8 cellular contexts compared by ENCODE assay signal in the genomic region with DNA sequence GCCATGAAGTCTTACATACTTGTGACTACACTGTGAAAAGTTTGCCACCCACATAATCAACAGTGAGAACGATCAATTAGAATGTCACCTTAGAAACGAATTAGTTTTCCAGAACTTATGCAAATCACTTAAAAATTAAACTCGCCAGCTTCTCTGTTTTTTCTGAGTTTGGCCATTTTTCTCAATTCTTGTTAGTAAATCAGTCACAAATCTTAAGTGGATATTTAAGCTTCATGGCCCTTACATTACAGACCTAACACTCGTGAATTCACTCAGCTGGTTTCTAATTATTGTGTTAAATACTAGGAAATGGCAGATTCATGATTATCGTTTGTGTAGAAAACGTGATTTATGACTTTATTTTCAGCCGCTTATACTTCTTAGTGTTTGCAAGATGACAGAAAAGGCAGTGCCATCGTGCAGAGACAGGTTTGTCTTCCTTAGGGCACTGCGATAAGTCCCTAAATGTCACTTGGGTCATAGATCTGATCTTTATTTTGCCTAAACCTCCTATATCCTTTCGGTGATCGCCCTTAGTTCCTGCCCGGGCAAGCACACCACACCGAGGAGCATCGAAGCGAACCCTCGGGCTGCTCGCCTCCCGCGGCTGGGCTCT. TPM values are rescaled to one million over a fixed set of nuclear protein-coding genes. Genes with fewer than 3 reads are reported as not detected.
DNase-seq lines count a peak whose midpoint lies in the region; ATAC-seq and TF ChIP-seq lines count a peak whose summit lies in the region.

No MANE protein-coding gene starts in this region.

- peak overlapping the region; percentile 61 for H3K4me3 Mint-ChIP-seq in activated naive CD8-positive, alpha-beta T cell treated with anti-CD3 and anti-CD28 coated beads for 36 hours

- no peaks in the 10 kb centered on the region for H3K36me3 Mint-ChIP-seq in activated naive CD8-positive, alpha-beta T cell treated with anti-CD3 and anti-CD28 coated beads for 36 hours

- TF ChIP-seq CTCF in kidney epithelial cell (IDR thresholded peaks at IDR 0.05; ENCODE audit: insufficient read depth, low read length, poor library complexity, severe bottlenecking) = no peak
- no peak for TF ChIP-seq CTCF in thyroid gland (IDR thresholded peaks at IDR 0.05)

- no peaks in the 10 kb centered on the region for H3K9me3 ChIP-seq in thyroid gland

- H3K4me1 Mint-ChIP-seq in activated naive CD8-positive, alpha-beta T cell treated with anti-CD3 and anti-CD28 coated beads for 36 hours = peaks cover 14% of the 10 kb centered on the region

- H3K27me3 ChIP-seq in kidney epithelial cell (ENCODE audit: control insufficient read depth, insufficient read depth, low read length) (no peaks in the 10 kb centered on the region), thyroid gland (no peaks in the 10 kb centered on the region)

- no peaks in the 10 kb centered on the region for H3K9me3 Mint-ChIP-seq in activated naive CD8-positive, alpha-beta T cell treated with anti-CD3 and anti-CD28 coated beads for 36 hours

- H3K4me1 ChIP-seq in thyroid gland = peaks cover 25 to 27% of the 10 kb centered on the region in 2 donors

- WGBS in thyroid gland, 2 donors = 38 to 42% methylated on average over 16 to 19 of the region's 19 CpGs

- intact Hi-C loops in thyroid gland (cut with DNase I) = no loop called here

- H3K27ac Mint-ChIP-seq in activated naive CD8-positive, alpha-beta T cell treated with anti-CD3 and anti-CD28 coated beads for 36 hours = no peak overlapping the region

- peak; percentile 41 for DNase-seq in GM03348 (ENCODE audit: low spot score)
- no peak for DNase-seq in activated naive CD8-positive, alpha-beta T cell treated with anti-CD3 and anti-CD28 coated beads for 36 hours
- no peak for DNase-seq in kidney epithelial cell (ENCODE audit: low read depth)
- DNase-seq in thyroid gland = peak in 1 of 2 donors; percentile 71
- DNase-seq in A172 (ENCODE audit: low spot score) = no peak
- DNase-seq in iPS-NIHi11 (ENCODE audit: low spot score) = no peak
- no peak for DNase-seq in DMS153 (lab: John Stamatoyannopoulos, UW)

- ATAC-seq in HG02610 (IDR thresholded peaks at IDR 0.05; ENCODE audit: unreplicated experiment) = peak; percentile 55

- H3K4me3 ChIP-seq in kidney epithelial cell (ENCODE audit: low read depth, low read length) = peak overlapping the region; percentile 65
- H3K4me3 ChIP-seq in thyroid gland (replicated peaks in 1 of 3) = peak overlapping the region in 2 of 3 donors; percentile 43 to 44

- H3K36me3 ChIP-seq in kidney epithelial cell (ENCODE audit: control insufficient read depth, insufficient read depth, low read length) (no peaks in the 10 kb centered on the region), thyroid gland (no peaks in the 10 kb centered on the region)

- peaks cover 83% of the 10 kb centered on the region for H3K27me3 Mint-ChIP-seq in activated naive CD8-positive, alpha-beta T cell treated with anti-CD3 and anti-CD28 coated beads for 36 hours

- H3K27ac ChIP-seq in thyroid gland = peak overlapping the region; percentile 43 to 74 (median 59)

- TF ChIP-seq POLR2A in thyroid gland (IDR thresholded peaks at IDR 0.05) = no peak

RNA-seq across cellular contexts. Expression of a gene that starts 0.6 kb away (rescaled TPM):
- total RNA-seq in activated naive CD8-positive, alpha-beta T cell treated with anti-CD3 and anti-CD28 coated beads for 36 hours = 100 to 1,000 TPM; 137 to 139 TPM
- total RNA-seq in kidney epithelial cell (15.2 and 16.9 TPM in 2 replicates), thyroid gland (10 to 100 TPM; 28.7 to 55.4 (median 35.0) TPM)
- 0.10 TPM in 1 of 2 replicates, not detected in the other for total RNA-seq in A172 (2014; rRNA removed; shearing (Covaris generic))

Comparison
In these comparisons a context has a peak if more than half of its experiments do, and no peak if none do; other contexts are left out.
1. RNA of a gene that starts 0.6 kb away (total RNA-seq): 137 to 139 TPM in activated naive CD8-positive, alpha-beta T cell treated with anti-CD3 and anti-CD28 coated beads for 36 hours, 28.7 to 55.4 TPM in thyroid gland and 15.2 to 16.9 TPM in kidney epithelial cell; 0.10 TPM in A172; every median in the first group is over 10 times any median in the second.